Comparison of ENCODE assay signal across 17 cellular contexts in the genomic region with DNA sequence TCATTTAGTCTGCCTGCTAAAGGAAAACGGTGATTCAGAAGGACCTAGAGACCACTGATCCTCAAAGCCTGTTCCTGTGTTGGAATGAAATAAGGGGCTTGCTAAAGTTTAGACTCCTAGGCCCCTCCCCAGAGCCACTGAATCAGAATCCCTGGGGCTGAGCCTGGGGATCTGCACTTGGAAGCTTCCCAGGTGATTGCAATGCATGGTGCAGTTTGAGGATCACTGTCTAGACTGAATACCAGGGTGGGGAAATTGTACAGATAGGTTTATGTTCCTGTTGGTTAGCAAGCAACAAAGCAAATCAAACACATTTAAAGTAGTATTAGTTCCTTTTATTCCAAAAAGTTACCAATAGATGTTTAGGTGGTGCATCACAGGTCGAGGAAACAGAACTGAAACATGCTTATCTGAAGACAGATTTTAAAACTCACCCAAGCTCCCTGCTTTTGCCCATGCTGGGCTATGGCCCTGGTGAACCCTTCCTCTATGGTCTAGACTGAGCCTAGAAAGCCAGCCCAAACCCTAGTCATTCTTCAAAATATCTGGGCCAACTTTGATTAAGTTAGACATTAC. TPM values are rescaled to one million over a fixed set of nuclear protein-coding genes. Genes with fewer than 3 reads are reported as not detected.
DNase-seq lines count a peak whose midpoint lies in the region; ATAC-seq and TF ChIP-seq lines count a peak whose summit lies in the region.
"Had no signal": no experiment of that assay in that cellular context is flagged by ENCODE, and none has a peak within 500 bp of the region (broad histone marks: within the 10 kb centered on the region; RNA-seq: fewer than 3 reads in every experiment).

No MANE protein-coding gene starts in this region.

- H3K27ac Mint-ChIP-seq in T-helper 17 cell = peak overlapping the region; percentile 69
- peak overlapping the region; percentile 54 for H3K27ac Mint-ChIP-seq in stimulated activated memory B cell treated with anti-CD40 and anti-IgM and Interleukin-4, amounts not matched to agents 10 μg/mL and 1 μg/mL and 100 μg/mL, for 72 hours
- H3K27ac Mint-ChIP-seq: CD8-positive, alpha-beta T cell; GM23338 had no signal

- H3K27me3 Mint-ChIP-seq in T-helper 17 cell = no peaks in the 10 kb centered on the region
- H3K27me3 Mint-ChIP-seq in stimulated activated memory B cell treated with anti-CD40 and anti-IgM and Interleukin-4, amounts not matched to agents 10 μg/mL and 1 μg/mL and 100 μg/mL, for 72 hours = no peaks in the 10 kb centered on the region

- peaks cover 42% of the 10 kb centered on the region for H3K4me1 Mint-ChIP-seq in T-helper 17 cell
- peaks cover 64% of the 10 kb centered on the region for H3K4me1 Mint-ChIP-seq in stimulated activated memory B cell treated with anti-CD40 and anti-IgM and Interleukin-4, amounts not matched to agents 10 μg/mL and 1 μg/mL and 100 μg/mL, for 72 hours

- intact Hi-C loops in cardiac septum (cut with DNase I) (no loop called here), left ventricle myocardium superior (cut with micrococcal nuclease) (no loop called here)

- no peaks in the 10 kb centered on the region for H3K9me3 ChIP-seq in T-helper 17 cell (ENCODE audit: control insufficient read depth, low read length, poor library complexity, severe bottlenecking)
- H3K9me3 ChIP-seq: A549, MG63 had no signal

- no peak for TF ChIP-seq CTCF in fibroblast of villous mesenchyme (IDR thresholded peaks at IDR 0.05; ENCODE audit: insufficient read depth, low read depth, low read length)

- H3K4me3 ChIP-seq in fibroblast of villous mesenchyme (ENCODE audit: low read depth, low read length) = no peak overlapping the region
- H3K4me3 ChIP-seq: A549, GM23338, MG63 had no signal

- no peak overlapping the region for H3K4me3 Mint-ChIP-seq in T-helper 17 cell
- no peak overlapping the region for H3K4me3 Mint-ChIP-seq in stimulated activated memory B cell treated with anti-CD40 and anti-IgM and Interleukin-4, amounts not matched to agents 10 μg/mL and 1 μg/mL and 100 μg/mL, for 72 hours
- H3K4me3 Mint-ChIP-seq: CD8-positive, alpha-beta T cell; GM23338 had no signal

- peak; percentile 24 for DNase-seq in cardiac septum (ENCODE audit: low spot score)
- no peak for DNase-seq in left ventricle myocardium superior
- DNase-seq in T-helper 17 cell = no peak
- peak; percentile 44 for DNase-seq in fibroblast of villous mesenchyme (ENCODE audit: low read depth)
- DNase-seq in activated CD4-positive, CD25-positive, alpha-beta regulatory T cell (lab: John Stamatoyannopoulos, UW) = no peak
- no peak for DNase-seq in NCI-H345 (lab: John Stamatoyannopoulos, UW)
- DNase-seq: CD8-positive, alpha-beta T cell; GF-D8; KBM-7; MG63; NCI-H1105; NCI-H187 treated with DMSO at 0.1 percent for 48 hours; SIG-M5 had no signal

- peaks cover 7% of the 10 kb centered on the region for H3K36me3 Mint-ChIP-seq in T-helper 17 cell (ENCODE audit: low read depth)
- peaks cover 44% of the 10 kb centered on the region for H3K36me3 Mint-ChIP-seq in stimulated activated memory B cell treated with anti-CD40 and anti-IgM and Interleukin-4, amounts not matched to agents 10 μg/mL and 1 μg/mL and 100 μg/mL, for 72 hours

- ATAC-seq in left ventricle myocardium superior (no peak), T-helper 17 cell (no peak), HG02763 (IDR thresholded peaks at IDR 0.05; ENCODE audit: unreplicated experiment) (no peak)
- ATAC-seq in stimulated activated memory B cell treated with anti-CD40 and anti-IgM and Interleukin-4, amounts not matched to agents 10 μg/mL and 1 μg/mL and 100 μg/mL, for 72 hours = peak; percentile 75
- ATAC-seq: A549; CD8-positive, alpha-beta T cell; GM23338 had no signal

- no peaks in the 10 kb centered on the region for H3K9me3 Mint-ChIP-seq in stimulated activated memory B cell treated with anti-CD40 and anti-IgM and Interleukin-4, amounts not matched to agents 10 μg/mL and 1 μg/mL and 100 μg/mL, for 72 hours
- H3K9me3 Mint-ChIP-seq: CD8-positive, alpha-beta T cell; GM23338 had no signal

RNA-seq across cellular contexts. Expression of a gene that starts 29.7 kb away (rescaled TPM):
- 2.4 TPM for total RNA-seq in cardiac septum
- total RNA-seq in left ventricle myocardium superior = 3.6 TPM
- total RNA-seq in T-helper 17 cell = 1 to 10 TPM; 1.9 to 2.2 TPM
- 0.32 and 0.43 TPM in 2 replicates for total RNA-seq in fibroblast of villous mesenchyme

RNA-seq across cellular contexts. Expression of a gene that starts 48.8 kb away (rescaled TPM):
- total RNA-seq in cardiac septum (42.2 TPM), left ventricle myocardium superior (53.5 TPM), T-helper 17 cell (10 to 100 TPM; 57.6 to 79.9 TPM), fibroblast of villous mesenchyme (18.0 and 19.0 TPM in 2 replicates)

Comparison
In these comparisons a context has a peak if more than half of its experiments do, and no peak if none do; other contexts are left out.
1. DNase-seq: peak in cardiac septum (single experiment) and fibroblast of villous mesenchyme (single experiment); none in left ventricle myocardium superior (single experiment), T-helper 17 cell (0 of 3), activated CD4-positive, CD25-positive, alpha-beta regulatory T cell (0 of 4) and NCI-H345 (single experiment).